In genomic region chr4:121658125-121658524, GRCh38 we compare ENCODE assay signal across 1 cellular context.
A peak's percentile ranks its signal among the peaks of the same experiment; 100 is the strongest.
TF ChIP-seq lines count a peak whose summit lies in the region.

No MANE protein-coding gene starts in this region.

TF ChIP-seq in H1, 55 proteins besides CTCF, POLR2A, EP300 and RAD21:
- peak; percentile 100 for TF ChIP-seq CEBPB (IDR thresholded peaks at IDR 0.05; ENCODE audit: low read depth, low read length)
- no peak for TF ChIP-seq TCF12 (IDR thresholded peaks at IDR 0.05; ENCODE audit: low read depth, low read length)
